8 cellular contexts compared by ENCODE assay signal in genomic region chr18:3447035-3447894, GRCh38. TPM values are rescaled to one million over a fixed set of nuclear protein-coding genes. Genes with fewer than 3 reads are reported as not detected.
DNase-seq lines count a peak whose midpoint lies in the region; ATAC-seq and TF ChIP-seq lines count a peak whose summit lies in the region.

No MANE protein-coding gene starts in this region.

- no peak for ATAC-seq in GM19351 (IDR thresholded peaks at IDR 0.05; ENCODE audit: unreplicated experiment)
- no peak for ATAC-seq in GM21786 (IDR thresholded peaks at IDR 0.05; ENCODE audit: unreplicated experiment)

- CTCF ChIA-PET in activated CD4-positive, alpha-beta memory T cell treated with anti-CD3 and anti-CD28 coated beads, Interleukin-2, amount 10 ng/mL, durations not matched to agents 7 days and 5 days (lab: Charles Lee) = interaction anchor here (0.6 to 2.9 kb wide), 12 partner anchors 11 to 295 kb away, joined by 3 to 18 read pairs (median 4); no protein-coding TSS in a partner anchor

- H3K9me3 ChIP-seq in parathyroid adenoma (ENCODE audit: control insufficient read depth, low read length) = no peaks in the 10 kb centered on the region

- no peaks in the 10 kb centered on the region for H3K79me2 ChIP-seq in parathyroid adenoma

- H3K9ac ChIP-seq in parathyroid adenoma = peak overlapping the region; percentile 75

- H3K27me3 Mint-ChIP-seq in activated CD4-positive, alpha-beta memory T cell treated with anti-CD3 and anti-CD28 coated beads, Interleukin-2, amount 10 ng/mL, durations not matched to agents 7 days and 5 days = no peaks in the 10 kb centered on the region

- H3K27me3 ChIP-seq in parathyroid adenoma (ENCODE audit: control insufficient read depth, insufficient read depth, low read length) = no peaks in the 10 kb centered on the region

- peak overlapping the region; percentile 99 for H3K27ac Mint-ChIP-seq in activated CD4-positive, alpha-beta memory T cell treated with anti-CD3 and anti-CD28 coated beads, Interleukin-2, amount 10 ng/mL, durations not matched to agents 7 days and 5 days

- H3K4me3 ChIP-seq in AG09309 (ENCODE audit: control insufficient read depth, low read depth, low read length) = peak overlapping the region; percentile 93
- peak overlapping the region; percentile 79 for H3K4me3 ChIP-seq in HFF-Myc (replicated peaks; ENCODE audit: low read depth, low read length)
- peak overlapping the region; percentile 91 for H3K4me3 ChIP-seq in parathyroid adenoma (ENCODE audit: low read depth, low read length)

- H3K4me2 ChIP-seq in parathyroid adenoma (ENCODE audit: low read length) = peak overlapping the region; percentile 91

- POLR2A ChIA-PET in activated CD4-positive, alpha-beta memory T cell treated with anti-CD3 and anti-CD28 coated beads, Interleukin-2, amount 10 ng/mL, durations not matched to agents 7 days and 5 days (lab: Charles Lee) = interaction anchor here (0.6 to 7.9 kb wide), 20 partner anchors 12 to 811 kb away, joined by 3 to 74 read pairs (median 4); partner anchors contain the start of genes MYL12A and MYL12B

- peak overlapping the region; percentile 99 for H3K27ac ChIP-seq in parathyroid adenoma

- peaks cover 4% of the 10 kb centered on the region for H3K36me3 Mint-ChIP-seq in activated CD4-positive, alpha-beta memory T cell treated with anti-CD3 and anti-CD28 coated beads, Interleukin-2, amount 10 ng/mL, durations not matched to agents 7 days and 5 days (ENCODE audit: low read depth)

- H3K4me3 Mint-ChIP-seq in activated CD4-positive, alpha-beta memory T cell treated with anti-CD3 and anti-CD28 coated beads, Interleukin-2, amount 10 ng/mL, durations not matched to agents 7 days and 5 days = peak overlapping the region; percentile 92

- DNase-seq in AG09309 (ENCODE audit: low read depth) (no peak), HFF-Myc (ENCODE audit: extremely low read depth, low read depth) (no peak), fibroblast of peridontal ligament (ENCODE audit: extremely low read depth) (peak; percentile 74), HK-2 (ENCODE audit: unreplicated experiment) (no peak)
- no peak for DNase-seq in activated CD4-positive, alpha-beta memory T cell treated with anti-CD3 and anti-CD28 coated beads, Interleukin-2, amount 10 ng/mL, durations not matched to agents 7 days and 5 days

- H3K4me1 ChIP-seq in parathyroid adenoma = peaks cover 6% of the 10 kb centered on the region

- peak overlapping the region; percentile 100 for H2AFZ ChIP-seq in parathyroid adenoma

- TF ChIP-seq CTCF in AG09309 (IDR thresholded peaks at IDR 0.05; ENCODE audit: control insufficient read depth, insufficient read depth, low read depth, low read length, missing control alignments) (no peak), HFF-Myc (IDR thresholded peaks at IDR 0.05; ENCODE audit: low read depth, low read length, missing control alignments) (no peak), parathyroid adenoma (IDR thresholded peaks at IDR 0.05) (no peak)

- H3K36me3 ChIP-seq in parathyroid adenoma (ENCODE audit: control insufficient read depth, insufficient read depth, low read length) = no peaks in the 10 kb centered on the region

- no peaks in the 10 kb centered on the region for H3K9me3 Mint-ChIP-seq in activated CD4-positive, alpha-beta memory T cell treated with anti-CD3 and anti-CD28 coated beads, Interleukin-2, amount 10 ng/mL, durations not matched to agents 7 days and 5 days

- peaks cover 22% of the 10 kb centered on the region for H3K4me1 Mint-ChIP-seq in activated CD4-positive, alpha-beta memory T cell treated with anti-CD3 and anti-CD28 coated beads, Interleukin-2, amount 10 ng/mL, durations not matched to agents 7 days and 5 days

RNA-seq across cellular contexts. Expression of gene TGIF1, which starts 2.7 kb away (rescaled TPM):
- total RNA-seq in activated CD4-positive, alpha-beta memory T cell treated with anti-CD3 and anti-CD28 coated beads, Interleukin-2, amount 10 ng/mL, durations not matched to agents 7 days and 5 days = 10 to 100 TPM; 23.3 to 24.7 TPM
